In genomic region chr16:2963611-2964415, GRCh38 we compare ENCODE assay signal across 1 cellular context.
TF ChIP-seq lines count a peak whose summit lies in the region.

A gene with protein sequence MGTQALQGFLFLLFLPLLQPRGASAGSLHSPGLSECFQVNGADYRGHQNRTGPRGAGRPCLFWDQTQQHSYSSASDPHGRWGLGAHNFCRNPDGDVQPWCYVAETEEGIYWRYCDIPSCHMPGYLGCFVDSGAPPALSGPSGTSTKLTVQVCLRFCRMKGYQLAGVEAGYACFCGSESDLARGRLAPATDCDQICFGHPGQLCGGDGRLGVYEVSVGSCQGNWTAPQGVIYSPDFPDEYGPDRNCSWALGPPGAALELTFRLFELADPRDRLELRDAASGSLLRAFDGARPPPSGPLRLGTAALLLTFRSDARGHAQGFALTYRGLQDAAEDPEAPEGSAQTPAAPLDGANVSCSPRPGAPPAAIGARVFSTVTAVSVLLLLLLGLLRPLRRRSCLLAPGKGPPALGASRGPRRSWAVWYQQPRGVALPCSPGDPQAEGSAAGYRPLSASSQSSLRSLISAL (plus strand): TSS chr16:2964275. CDS start chr16:2964521, 246 bp downstream.

TF ChIP-seq in HepG2, 621 proteins besides CTCF, POLR2A, EP300 and RAD21 (continued from another document and continues in another):
- TF ChIP-seq, protein P1, sequence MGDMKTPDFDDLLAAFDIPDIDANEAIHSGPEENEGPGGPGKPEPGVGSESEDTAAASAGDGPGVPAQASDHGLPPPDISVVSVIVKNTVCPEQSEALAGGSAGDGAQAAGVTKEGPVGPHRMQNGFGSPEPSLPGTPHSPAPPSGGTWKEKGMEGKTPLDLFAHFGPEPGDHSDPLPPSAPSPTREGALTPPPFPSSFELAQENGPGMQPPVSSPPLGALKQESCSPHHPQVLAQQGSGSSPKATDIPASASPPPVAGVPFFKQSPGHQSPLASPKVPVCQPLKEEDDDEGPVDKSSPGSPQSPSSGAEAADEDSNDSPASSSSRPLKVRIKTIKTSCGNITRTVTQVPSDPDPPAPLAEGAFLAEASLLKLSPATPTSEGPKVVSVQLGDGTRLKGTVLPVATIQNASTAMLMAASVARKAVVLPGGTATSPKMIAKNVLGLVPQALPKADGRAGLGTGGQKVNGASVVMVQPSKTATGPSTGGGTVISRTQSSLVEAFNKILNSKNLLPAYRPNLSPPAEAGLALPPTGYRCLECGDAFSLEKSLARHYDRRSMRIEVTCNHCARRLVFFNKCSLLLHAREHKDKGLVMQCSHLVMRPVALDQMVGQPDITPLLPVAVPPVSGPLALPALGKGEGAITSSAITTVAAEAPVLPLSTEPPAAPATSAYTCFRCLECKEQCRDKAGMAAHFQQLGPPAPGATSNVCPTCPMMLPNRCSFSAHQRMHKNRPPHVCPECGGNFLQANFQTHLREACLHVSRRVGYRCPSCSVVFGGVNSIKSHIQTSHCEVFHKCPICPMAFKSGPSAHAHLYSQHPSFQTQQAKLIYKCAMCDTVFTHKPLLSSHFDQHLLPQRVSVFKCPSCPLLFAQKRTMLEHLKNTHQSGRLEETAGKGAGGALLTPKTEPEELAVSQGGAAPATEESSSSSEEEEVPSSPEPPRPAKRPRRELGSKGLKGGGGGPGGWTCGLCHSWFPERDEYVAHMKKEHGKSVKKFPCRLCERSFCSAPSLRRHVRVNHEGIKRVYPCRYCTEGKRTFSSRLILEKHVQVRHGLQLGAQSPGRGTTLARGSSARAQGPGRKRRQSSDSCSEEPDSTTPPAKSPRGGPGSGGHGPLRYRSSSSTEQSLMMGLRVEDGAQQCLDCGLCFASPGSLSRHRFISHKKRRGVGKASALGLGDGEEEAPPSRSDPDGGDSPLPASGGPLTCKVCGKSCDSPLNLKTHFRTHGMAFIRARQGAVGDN (CRISPR knock-in tag; IDR thresholded peaks at IDR 0.05): peak; percentile 61; the same call in 1 of the 2 replicates
- TF ChIP-seq TFDP2 (CRISPR knock-in tag; IDR thresholded peaks at IDR 0.05) (no peak), BORCS8-MEF2B (CRISPR knock-in tag; IDR thresholded peaks at IDR 0.05) (no peak), HOXD1 (CRISPR knock-in tag; IDR thresholded peaks at IDR 0.05) (no peak), HMG20A (CRISPR knock-in tag; IDR thresholded peaks at IDR 0.05; ENCODE audit: borderline replicate concordance) (no peak), RBFOX2 (IDR thresholded peaks at IDR 0.05; ENCODE audit: low read depth, low read length) (peak; percentile 22; the same call in 1 of the 2 replicates), CBFB (CRISPR knock-in tag; IDR thresholded peaks at IDR 0.05) (no peak), NFRKB (IDR thresholded peaks at IDR 0.05) (no peak), ZNF207 (IDR thresholded peaks at IDR 0.05; ENCODE audit: borderline replicate concordance) (no peak), ARNT2 (CRISPR knock-in tag; IDR thresholded peaks at IDR 0.05; ENCODE audit: low read depth) (peak; percentile 35; the same call in 1 of the 2 replicates), TSC22D2 (CRISPR knock-in tag; IDR thresholded peaks at IDR 0.05; ENCODE audit: borderline replicate concordance) (0 out of 2 replicates have a peak, but pooled peaks have one; percentile 31), MEIS1 (CRISPR knock-in tag; IDR thresholded peaks at IDR 0.05; ENCODE audit: borderline replicate concordance) (no peak; the same call in 1 of the 2 replicates), ZNF333 (CRISPR knock-in tag; IDR thresholded peaks at IDR 0.05; ENCODE audit: borderline replicate concordance) (0 out of 2 replicates have a peak, but pooled peaks have one; percentile 54), THYN1 (CRISPR knock-in tag; IDR thresholded peaks at IDR 0.05; ENCODE audit: borderline replicate concordance, low read depth) (no peak), SYNCRIP (IDR thresholded peaks at IDR 0.05; ENCODE audit: insufficient read depth, low read depth, low read length) (no peak), IKZF1 (IDR thresholded peaks at IDR 0.05) (no peak), POLR2G (IDR thresholded peaks at IDR 0.05; ENCODE audit: low read depth, low read length) (peak; percentile 58), TRAFD1 (CRISPR knock-in tag; IDR thresholded peaks at IDR 0.05; ENCODE audit: borderline replicate concordance) (no peak), PRDM10 (CRISPR knock-in tag; IDR thresholded peaks at IDR 0.05; ENCODE audit: low read depth) (no peak), ZFP1 (CRISPR knock-in tag; IDR thresholded peaks at IDR 0.05) (no peak), ZNF558 (CRISPR knock-in tag; IDR thresholded peaks at IDR 0.05; ENCODE audit: borderline replicate concordance) (no peak), FOSL2 (CRISPR knock-in tag; IDR thresholded peaks at IDR 0.05) (peak; percentile 17; the same call in 1 of the 2 replicates), POGZ (CRISPR knock-in tag; IDR thresholded peaks at IDR 0.05) (0 out of 2 replicates have a peak, but pooled peaks have one; percentile 32), MEF2D (CRISPR knock-in tag; IDR thresholded peaks at IDR 0.05) (no peak), ZNF281 (CRISPR knock-in tag; IDR thresholded peaks at IDR 0.05; ENCODE audit: borderline replicate concordance) (peak; percentile 37; the same call in 1 of the 2 replicates), ZNF800 (CRISPR knock-in tag; IDR thresholded peaks at IDR 0.05) (peak; percentile 9; the same call in 1 of the 2 replicates)
- TF ChIP-seq, protein P2, sequence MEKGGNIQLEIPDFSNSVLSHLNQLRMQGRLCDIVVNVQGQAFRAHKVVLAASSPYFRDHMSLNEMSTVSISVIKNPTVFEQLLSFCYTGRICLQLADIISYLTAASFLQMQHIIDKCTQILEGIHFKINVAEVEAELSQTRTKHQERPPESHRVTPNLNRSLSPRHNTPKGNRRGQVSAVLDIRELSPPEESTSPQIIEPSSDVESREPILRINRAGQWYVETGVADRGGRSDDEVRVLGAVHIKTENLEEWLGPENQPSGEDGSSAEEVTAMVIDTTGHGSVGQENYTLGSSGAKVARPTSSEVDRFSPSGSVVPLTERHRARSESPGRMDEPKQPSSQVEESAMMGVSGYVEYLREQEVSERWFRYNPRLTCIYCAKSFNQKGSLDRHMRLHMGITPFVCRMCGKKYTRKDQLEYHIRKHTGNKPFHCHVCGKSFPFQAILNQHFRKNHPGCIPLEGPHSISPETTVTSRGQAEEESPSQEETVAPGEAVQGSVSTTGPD (CRISPR knock-in tag; IDR thresholded peaks at IDR 0.05): no peak
- TF ChIP-seq, protein P3, sequence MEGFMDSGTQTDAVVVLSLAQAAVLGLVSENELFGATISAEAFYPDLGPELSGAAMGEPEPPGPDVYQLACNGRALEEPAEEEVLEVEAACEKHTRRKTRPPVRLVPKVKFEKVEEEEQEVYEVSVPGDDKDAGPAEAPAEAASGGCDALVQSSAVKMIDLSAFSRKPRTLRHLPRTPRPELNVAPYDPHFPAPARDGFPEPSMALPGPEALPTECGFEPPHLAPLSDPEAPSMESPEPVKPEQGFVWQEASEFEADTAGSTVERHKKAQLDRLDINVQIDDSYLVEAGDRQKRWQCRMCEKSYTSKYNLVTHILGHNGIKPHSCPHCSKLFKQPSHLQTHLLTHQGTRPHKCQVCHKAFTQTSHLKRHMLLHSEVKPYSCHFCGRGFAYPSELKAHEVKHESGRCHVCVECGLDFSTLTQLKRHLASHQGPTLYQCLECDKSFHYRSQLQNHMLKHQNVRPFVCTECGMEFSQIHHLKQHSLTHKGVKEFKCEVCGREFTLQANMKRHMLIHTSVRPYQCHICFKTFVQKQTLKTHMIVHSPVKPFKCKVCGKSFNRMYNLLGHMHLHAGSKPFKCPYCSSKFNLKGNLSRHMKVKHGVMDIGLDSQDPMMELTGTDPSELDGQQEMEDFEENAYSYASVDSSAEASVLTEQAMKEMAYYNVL (CRISPR knock-in tag; IDR thresholded peaks at IDR 0.05; ENCODE audit: borderline replicate concordance): 0 out of 2 replicates have a peak, but pooled peaks have one; percentile 23
- TF ChIP-seq, protein P4, sequence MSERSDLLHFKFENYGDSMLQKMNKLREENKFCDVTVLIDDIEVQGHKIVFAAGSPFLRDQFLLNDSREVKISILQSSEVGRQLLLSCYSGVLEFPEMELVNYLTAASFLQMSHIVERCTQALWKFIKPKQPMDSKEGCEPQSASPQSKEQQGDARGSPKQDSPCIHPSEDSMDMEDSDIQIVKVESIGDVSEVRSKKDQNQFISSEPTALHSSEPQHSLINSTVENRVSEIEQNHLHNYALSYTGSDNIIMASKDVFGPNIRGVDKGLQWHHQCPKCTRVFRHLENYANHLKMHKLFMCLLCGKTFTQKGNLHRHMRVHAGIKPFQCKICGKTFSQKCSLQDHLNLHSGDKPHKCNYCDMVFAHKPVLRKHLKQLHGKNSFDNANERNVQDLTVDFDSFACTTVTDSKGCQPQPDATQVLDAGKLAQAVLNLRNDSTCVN (CRISPR knock-in tag; IDR thresholded peaks at IDR 0.05; ENCODE audit: borderline replicate concordance): peak; percentile 13; the same call in 1 of the 2 replicates
